ENCODE assay signal across 1 cellular context in the genomic region with DNA sequence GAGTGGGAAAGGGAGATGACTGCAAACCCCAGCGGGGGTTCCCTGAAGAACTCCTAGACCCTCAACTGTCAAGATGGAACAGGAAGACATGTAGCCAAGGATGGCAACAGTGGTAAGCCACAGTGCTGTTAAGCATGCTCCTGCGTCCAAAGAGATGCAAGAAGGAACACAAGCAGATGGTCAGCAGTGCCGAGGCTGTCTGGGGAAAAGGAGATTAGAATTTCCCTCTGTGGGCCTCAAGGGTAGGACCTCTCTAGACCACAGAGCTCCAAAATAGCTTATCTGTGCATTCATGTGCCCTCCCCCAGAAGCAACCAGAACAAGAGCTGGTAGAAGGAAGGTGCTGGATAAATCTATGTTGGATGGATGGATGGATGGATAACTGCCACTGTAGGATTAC.
TF ChIP-seq lines count a peak whose summit lies in the region.

No MANE protein-coding gene starts in this region.

TF ChIP-seq in K562, 482 proteins besides CTCF, POLR2A, EP300 and RAD21 (continued from another document and continues in another):
- TF ChIP-seq, protein P1, sequence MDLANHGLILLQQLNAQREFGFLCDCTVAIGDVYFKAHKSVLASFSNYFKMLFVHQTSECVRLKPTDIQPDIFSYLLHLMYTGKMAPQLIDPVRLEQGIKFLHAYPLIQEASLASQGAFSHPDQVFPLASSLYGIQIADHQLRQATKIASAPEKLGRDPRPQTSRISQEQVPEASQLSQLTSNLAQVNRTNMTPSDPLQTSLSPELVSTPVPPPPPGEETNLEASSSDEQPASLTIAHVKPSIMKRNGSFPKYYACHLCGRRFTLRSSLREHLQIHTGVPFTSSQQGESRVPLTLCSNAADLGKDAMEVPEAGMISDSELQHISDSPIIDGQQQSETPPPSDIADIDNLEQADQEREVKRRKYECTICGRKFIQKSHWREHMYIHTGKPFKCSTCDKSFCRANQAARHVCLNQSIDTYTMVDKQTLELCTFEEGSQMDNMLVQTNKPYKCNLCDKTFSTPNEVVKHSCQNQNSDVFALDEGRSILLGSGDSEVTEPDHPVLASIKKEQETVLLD (IDR thresholded peaks at IDR 0.05): no peak
- TF ChIP-seq, protein P2, sequence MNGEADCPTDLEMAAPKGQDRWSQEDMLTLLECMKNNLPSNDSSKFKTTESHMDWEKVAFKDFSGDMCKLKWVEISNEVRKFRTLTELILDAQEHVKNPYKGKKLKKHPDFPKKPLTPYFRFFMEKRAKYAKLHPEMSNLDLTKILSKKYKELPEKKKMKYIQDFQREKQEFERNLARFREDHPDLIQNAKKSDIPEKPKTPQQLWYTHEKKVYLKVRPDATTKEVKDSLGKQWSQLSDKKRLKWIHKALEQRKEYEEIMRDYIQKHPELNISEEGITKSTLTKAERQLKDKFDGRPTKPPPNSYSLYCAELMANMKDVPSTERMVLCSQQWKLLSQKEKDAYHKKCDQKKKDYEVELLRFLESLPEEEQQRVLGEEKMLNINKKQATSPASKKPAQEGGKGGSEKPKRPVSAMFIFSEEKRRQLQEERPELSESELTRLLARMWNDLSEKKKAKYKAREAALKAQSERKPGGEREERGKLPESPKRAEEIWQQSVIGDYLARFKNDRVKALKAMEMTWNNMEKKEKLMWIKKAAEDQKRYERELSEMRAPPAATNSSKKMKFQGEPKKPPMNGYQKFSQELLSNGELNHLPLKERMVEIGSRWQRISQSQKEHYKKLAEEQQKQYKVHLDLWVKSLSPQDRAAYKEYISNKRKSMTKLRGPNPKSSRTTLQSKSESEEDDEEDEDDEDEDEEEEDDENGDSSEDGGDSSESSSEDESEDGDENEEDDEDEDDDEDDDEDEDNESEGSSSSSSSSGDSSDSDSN (IDR thresholded peaks at IDR 0.05; ENCODE audit: borderline replicate concordance in 1 of 2, low read depth in 2 of 2, low read length in 2 of 2): no peak
- TF ChIP-seq, protein P3, sequence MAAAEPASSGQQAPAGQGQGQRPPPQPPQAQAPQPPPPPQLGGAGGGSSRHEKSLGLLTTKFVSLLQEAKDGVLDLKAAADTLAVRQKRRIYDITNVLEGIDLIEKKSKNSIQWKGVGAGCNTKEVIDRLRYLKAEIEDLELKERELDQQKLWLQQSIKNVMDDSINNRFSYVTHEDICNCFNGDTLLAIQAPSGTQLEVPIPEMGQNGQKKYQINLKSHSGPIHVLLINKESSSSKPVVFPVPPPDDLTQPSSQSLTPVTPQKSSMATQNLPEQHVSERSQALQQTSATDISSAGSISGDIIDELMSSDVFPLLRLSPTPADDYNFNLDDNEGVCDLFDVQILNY (CRISPR knock-in tag; IDR thresholded peaks at IDR 0.05): no peak
- TF ChIP-seq TRIM24 (IDR thresholded peaks at IDR 0.05): peak; percentile 26 to 37; a peak in 1 of 4 replicates
- TF ChIP-seq MTA2 (IDR thresholded peaks at IDR 0.05; ENCODE audit: low read depth): no peak
- TF ChIP-seq, protein P4, sequence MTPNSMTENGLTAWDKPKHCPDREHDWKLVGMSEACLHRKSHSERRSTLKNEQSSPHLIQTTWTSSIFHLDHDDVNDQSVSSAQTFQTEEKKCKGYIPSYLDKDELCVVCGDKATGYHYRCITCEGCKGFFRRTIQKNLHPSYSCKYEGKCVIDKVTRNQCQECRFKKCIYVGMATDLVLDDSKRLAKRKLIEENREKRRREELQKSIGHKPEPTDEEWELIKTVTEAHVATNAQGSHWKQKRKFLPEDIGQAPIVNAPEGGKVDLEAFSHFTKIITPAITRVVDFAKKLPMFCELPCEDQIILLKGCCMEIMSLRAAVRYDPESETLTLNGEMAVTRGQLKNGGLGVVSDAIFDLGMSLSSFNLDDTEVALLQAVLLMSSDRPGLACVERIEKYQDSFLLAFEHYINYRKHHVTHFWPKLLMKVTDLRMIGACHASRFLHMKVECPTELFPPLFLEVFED (CRISPR knock-in tag; conservative IDR thresholded peaks at IDR 0.05): 0 out of 2 replicates have a peak, but pooled peaks have one; percentile 38
- TF ChIP-seq, protein P5, sequence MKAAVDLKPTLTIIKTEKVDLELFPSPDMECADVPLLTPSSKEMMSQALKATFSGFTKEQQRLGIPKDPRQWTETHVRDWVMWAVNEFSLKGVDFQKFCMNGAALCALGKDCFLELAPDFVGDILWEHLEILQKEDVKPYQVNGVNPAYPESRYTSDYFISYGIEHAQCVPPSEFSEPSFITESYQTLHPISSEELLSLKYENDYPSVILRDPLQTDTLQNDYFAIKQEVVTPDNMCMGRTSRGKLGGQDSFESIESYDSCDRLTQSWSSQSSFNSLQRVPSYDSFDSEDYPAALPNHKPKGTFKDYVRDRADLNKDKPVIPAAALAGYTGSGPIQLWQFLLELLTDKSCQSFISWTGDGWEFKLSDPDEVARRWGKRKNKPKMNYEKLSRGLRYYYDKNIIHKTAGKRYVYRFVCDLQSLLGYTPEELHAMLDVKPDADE (conservative IDR thresholded peaks at IDR 0.05; ENCODE audit: control insufficient read depth, low read depth, low read length): no peak
- TF ChIP-seq MEF2D (tag; conservative IDR thresholded peaks at IDR 0.05; ENCODE audit: low read depth): peak; percentile 85
- TF ChIP-seq, protein P6, sequence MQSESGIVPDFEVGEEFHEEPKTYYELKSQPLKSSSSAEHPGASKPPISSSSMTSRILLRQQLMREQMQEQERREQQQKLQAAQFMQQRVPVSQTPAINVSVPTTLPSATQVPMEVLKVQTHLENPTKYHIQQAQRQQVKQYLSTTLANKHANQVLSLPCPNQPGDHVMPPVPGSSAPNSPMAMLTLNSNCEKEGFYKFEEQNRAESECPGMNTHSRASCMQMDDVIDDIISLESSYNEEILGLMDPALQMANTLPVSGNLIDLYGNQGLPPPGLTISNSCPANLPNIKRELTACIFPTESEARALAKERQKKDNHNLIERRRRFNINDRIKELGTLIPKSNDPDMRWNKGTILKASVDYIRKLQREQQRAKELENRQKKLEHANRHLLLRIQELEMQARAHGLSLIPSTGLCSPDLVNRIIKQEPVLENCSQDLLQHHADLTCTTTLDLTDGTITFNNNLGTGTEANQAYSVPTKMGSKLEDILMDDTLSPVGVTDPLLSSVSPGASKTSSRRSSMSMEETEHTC (IDR thresholded peaks at IDR 0.05): no peak
- TF ChIP-seq, protein P7, sequence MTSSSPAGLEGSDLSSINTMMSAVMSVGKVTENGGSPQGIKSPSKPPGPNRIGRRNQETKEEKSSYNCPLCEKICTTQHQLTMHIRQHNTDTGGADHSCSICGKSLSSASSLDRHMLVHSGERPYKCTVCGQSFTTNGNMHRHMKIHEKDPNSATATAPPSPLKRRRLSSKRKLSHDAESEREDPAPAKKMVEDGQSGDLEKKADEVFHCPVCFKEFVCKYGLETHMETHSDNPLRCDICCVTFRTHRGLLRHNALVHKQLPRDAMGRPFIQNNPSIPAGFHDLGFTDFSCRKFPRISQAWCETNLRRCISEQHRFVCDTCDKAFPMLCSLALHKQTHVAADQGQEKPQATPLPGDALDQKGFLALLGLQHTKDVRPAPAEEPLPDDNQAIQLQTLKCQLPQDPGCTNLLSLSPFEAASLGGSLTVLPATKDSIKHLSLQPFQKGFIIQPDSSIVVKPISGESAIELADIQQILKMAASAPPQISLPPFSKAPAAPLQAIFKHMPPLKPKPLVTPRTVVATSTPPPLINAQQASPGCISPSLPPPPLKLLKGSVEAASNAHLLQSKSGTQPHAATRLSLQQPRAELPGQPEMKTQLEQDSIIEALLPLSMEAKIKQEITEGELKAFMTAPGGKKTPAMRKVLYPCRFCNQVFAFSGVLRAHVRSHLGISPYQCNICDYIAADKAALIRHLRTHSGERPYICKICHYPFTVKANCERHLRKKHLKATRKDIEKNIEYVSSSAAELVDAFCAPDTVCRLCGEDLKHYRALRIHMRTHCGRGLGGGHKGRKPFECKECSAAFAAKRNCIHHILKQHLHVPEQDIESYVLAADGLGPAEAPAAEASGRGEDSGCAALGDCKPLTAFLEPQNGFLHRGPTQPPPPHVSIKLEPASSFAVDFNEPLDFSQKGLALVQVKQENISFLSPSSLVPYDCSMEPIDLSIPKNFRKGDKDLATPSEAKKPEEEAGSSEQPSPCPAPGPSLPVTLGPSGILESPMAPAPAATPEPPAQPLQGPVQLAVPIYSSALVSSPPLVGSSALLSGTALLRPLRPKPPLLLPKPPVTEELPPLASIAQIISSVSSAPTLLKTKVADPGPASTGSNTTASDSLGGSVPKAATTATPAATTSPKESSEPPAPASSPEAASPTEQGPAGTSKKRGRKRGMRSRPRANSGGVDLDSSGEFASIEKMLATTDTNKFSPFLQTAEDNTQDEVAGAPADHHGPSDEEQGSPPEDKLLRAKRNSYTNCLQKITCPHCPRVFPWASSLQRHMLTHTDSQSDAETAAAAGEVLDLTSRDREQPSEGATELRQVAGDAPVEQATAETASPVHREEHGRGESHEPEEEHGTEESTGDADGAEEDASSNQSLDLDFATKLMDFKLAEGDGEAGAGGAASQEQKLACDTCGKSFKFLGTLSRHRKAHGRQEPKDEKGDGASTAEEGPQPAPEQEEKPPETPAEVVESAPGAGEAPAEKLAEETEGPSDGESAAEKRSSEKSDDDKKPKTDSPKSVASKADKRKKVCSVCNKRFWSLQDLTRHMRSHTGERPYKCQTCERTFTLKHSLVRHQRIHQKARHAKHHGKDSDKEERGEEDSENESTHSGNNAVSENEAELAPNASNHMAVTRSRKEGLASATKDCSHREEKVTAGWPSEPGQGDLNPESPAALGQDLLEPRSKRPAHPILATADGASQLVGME (CRISPR knock-in tag; IDR thresholded peaks at IDR 0.05): no peak
- TF ChIP-seq NCOR1 (IDR thresholded peaks at IDR 0.05): peak; percentile 71
- TF ChIP-seq, protein P8, sequence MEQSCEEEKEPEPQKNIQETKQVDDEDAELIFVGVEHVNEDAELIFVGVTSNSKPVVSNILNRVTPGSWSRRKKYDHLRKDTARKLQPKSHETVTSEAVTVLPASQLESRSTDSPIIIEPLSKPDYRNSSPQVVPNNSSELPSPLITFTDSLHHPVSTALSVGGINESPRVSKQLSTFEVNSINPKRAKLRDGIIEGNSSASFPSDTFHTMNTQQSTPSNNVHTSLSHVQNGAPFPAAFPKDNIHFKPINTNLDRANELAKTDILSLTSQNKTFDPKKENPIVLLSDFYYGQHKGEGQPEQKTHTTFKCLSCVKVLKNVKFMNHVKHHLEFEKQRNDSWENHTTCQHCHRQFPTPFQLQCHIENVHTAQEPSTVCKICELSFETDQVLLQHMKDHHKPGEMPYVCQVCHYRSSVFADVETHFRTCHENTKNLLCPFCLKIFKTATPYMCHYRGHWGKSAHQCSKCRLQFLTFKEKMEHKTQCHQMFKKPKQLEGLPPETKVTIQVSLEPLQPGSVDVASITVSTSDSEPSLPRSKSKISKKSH (CRISPR knock-in tag; IDR thresholded peaks at IDR 0.05): no peak
- no peak for TF ChIP-seq ZC3H11A (IDR thresholded peaks at IDR 0.05; ENCODE audit: low read depth, low read length)
- TF ChIP-seq C11orf30 (IDR thresholded peaks at IDR 0.05; ENCODE audit: low read depth): no peak
- TF ChIP-seq NFIC (IDR thresholded peaks at IDR 0.05): peak; percentile 20; the same call in 1 of the 2 replicates
- TF ChIP-seq GTF2F1 (IDR thresholded peaks at IDR 0.05; ENCODE audit: low read depth, low read length): no peak
- no peak for TF ChIP-seq FOSL1 (tag; conservative IDR thresholded peaks at IDR 0.05)
- TF ChIP-seq MYBL2 (IDR thresholded peaks at IDR 0.05; ENCODE audit: low read depth): no peak
- TF ChIP-seq MYBL2 (CRISPR knock-in tag; IDR thresholded peaks at IDR 0.05; ENCODE audit: borderline replicate concordance): no peak
- TF ChIP-seq, protein P9, sequence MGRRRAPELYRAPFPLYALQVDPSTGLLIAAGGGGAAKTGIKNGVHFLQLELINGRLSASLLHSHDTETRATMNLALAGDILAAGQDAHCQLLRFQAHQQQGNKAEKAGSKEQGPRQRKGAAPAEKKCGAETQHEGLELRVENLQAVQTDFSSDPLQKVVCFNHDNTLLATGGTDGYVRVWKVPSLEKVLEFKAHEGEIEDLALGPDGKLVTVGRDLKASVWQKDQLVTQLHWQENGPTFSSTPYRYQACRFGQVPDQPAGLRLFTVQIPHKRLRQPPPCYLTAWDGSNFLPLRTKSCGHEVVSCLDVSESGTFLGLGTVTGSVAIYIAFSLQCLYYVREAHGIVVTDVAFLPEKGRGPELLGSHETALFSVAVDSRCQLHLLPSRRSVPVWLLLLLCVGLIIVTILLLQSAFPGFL (CRISPR knock-in tag; IDR thresholded peaks at IDR 0.05): no peak
- no peak for TF ChIP-seq ZNF24 (IDR thresholded peaks at IDR 0.05)
- TF ChIP-seq, protein P10, sequence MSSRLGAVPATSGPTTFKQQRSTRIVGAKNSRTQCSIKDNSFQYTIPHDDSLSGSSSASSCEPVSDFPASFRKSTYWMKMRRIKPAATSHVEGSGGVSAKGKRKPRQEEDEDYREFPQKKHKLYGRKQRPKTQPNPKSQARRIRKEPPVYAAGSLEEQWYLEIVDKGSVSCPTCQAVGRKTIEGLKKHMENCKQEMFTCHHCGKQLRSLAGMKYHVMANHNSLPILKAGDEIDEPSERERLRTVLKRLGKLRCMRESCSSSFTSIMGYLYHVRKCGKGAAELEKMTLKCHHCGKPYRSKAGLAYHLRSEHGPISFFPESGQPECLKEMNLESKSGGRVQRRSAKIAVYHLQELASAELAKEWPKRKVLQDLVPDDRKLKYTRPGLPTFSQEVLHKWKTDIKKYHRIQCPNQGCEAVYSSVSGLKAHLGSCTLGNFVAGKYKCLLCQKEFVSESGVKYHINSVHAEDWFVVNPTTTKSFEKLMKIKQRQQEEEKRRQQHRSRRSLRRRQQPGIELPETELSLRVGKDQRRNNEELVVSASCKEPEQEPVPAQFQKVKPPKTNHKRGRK (tag; IDR thresholded peaks at IDR 0.05): no peak
- TF ChIP-seq RBBP5 (IDR thresholded peaks at IDR 0.05; ENCODE audit: borderline replicate concordance, insufficient read depth, low read length, poor library complexity, severe bottlenecking): no peak
- no peak for TF ChIP-seq LCOR (CRISPR knock-in tag; IDR thresholded peaks at IDR 0.05)
- TF ChIP-seq PYGO2 (tag; IDR thresholded peaks at IDR 0.05): no peak
